Comparison of ENCODE assay signal across 1 cellular context in genomic region chr2:17543848-17544645, GRCh38.
TF ChIP-seq lines count a peak whose summit lies in the region.

No MANE protein-coding gene starts in this region.

TF ChIP-seq in IMR-90, 13 proteins besides CTCF, POLR2A, EP300 and RAD21 (continued from another document):
- TF ChIP-seq ELK1 (IDR thresholded peaks at IDR 0.05; ENCODE audit: borderline replicate concordance, low read depth, low read length) (no peak), CHD1 (IDR thresholded peaks at IDR 0.05; ENCODE audit: low read depth, low read length) (no peak)
